Comparison of ENCODE assay signal across 8 cellular contexts in genomic region chr17:1647802-1648581, GRCh38. TPM values are rescaled to one million over a fixed set of nuclear protein-coding genes. Genes with fewer than 3 reads are reported as not detected.
DNase-seq lines count a peak whose midpoint lies in the region; ATAC-seq and TF ChIP-seq lines count a peak whose summit lies in the region.

No MANE protein-coding gene starts in this region.

- ATAC-seq in aorta (ENCODE audit: low FRiP score) (peak; percentile 0), HG03025 (IDR thresholded peaks at IDR 0.05; ENCODE audit: low FRiP score, unreplicated experiment) (no peak)

- intact Hi-C loops in colonic mucosa (cut with DNase I) (loop anchor here (5.0 kb wide), 1 partner anchor 381 kb away; no protein-coding TSS in a partner anchor), aorta (cut with DNase I) (loop anchor here (1.0 kb wide), 2 partner anchors 73 to 75 kb away; no protein-coding TSS in a partner anchor)

- peak overlapping the region; percentile 70 to 78 for H3K9ac ChIP-seq in colonic mucosa (ENCODE audit: low read depth in 2 of 2, low read length in 2 of 2)

- TF ChIP-seq CTCF in GM12864 (IDR thresholded peaks at IDR 0.05; ENCODE audit: low read depth, low read length, missing control alignments) (peak; percentile 12), colonic mucosa (IDR thresholded peaks at IDR 0.05) (no peak)

- H3K9me3 ChIP-seq in colonic mucosa (no peaks in the 10 kb centered on the region), mesodermal cell (ENCODE audit: control insufficient read depth, low read length) (no peaks in the 10 kb centered on the region), aorta (ENCODE audit: control insufficient read depth, low read length) (no peaks in the 10 kb centered on the region)

- WGBS in mesodermal cell (ENCODE audit: insufficient coverage in 2 of 2), 2 experiments: 69 to 72% methylated on average over 25 to 29 of the region's 29 CpGs
- 40 to 45% methylated on average over 29 of the region's 29 CpGs for WGBS in aorta, 2 donors

- H3K27ac ChIP-seq in colonic mucosa (peak overlapping the region; percentile 85), mesodermal cell (ENCODE audit: low read depth, low read length, severe bottlenecking) (peak overlapping the region; percentile 62), aorta (ENCODE audit: low read depth in 1 of 2, low read length in 2 of 2) (peak overlapping the region in 1 of 2 donors; percentile 22)

- H3K4me1 ChIP-seq in colonic mucosa (peaks cover 21% of the 10 kb centered on the region), mesodermal cell (ENCODE audit: control insufficient read depth, insufficient read depth, low read length, poor library complexity, severe bottlenecking) (peaks cover 62% of the 10 kb centered on the region), aorta (ENCODE audit: control insufficient read depth in 1 of 2, insufficient read depth in 2 of 2, low read length in 2 of 2) (no peaks in the 10 kb centered on the region)

- H3K4me3 ChIP-seq in GM12864 (ENCODE audit: low read depth, low read length): peak overlapping the region; percentile 61
- H3K4me3 ChIP-seq in colonic mucosa: peak overlapping the region; percentile 49
- peak overlapping the region; percentile 33 for H3K4me3 ChIP-seq in mesodermal cell (ENCODE audit: extremely low read depth, insufficient read depth, low read length, poor library complexity, severe bottlenecking)
- H3K4me3 ChIP-seq in aorta (ENCODE audit: low read length in 2 of 2): peak overlapping the region in 1 of 2 donors; percentile 30

- H3K36me3 ChIP-seq in colonic mucosa (peaks cover 5% of the 10 kb centered on the region), mesodermal cell (ENCODE audit: control insufficient read depth, insufficient read depth, low read length) (peaks cover 28% of the 10 kb centered on the region), aorta (ENCODE audit: control insufficient read depth in 1 of 2, insufficient read depth in 2 of 2, low read length in 1 of 2) (peaks cover 0 to 11% of the 10 kb centered on the region in 2 donors)

- H3K27me3 ChIP-seq in colonic mucosa (no peaks in the 10 kb centered on the region), aorta (ENCODE audit: control insufficient read depth in 1 of 2, insufficient read depth in 2 of 2, low read length in 1 of 2) (no peaks in the 10 kb centered on the region)

- DNase-seq in GM12864 (ENCODE audit: low read depth) (no peak), MV-4-11 (lab: John Stamatoyannopoulos, UW) (peak; percentile 39), colonic mucosa (no peak), aorta (no peak), NCI-H1105 (lab: John Stamatoyannopoulos, UW) (no peak), NCI-H345 (lab: John Stamatoyannopoulos, UW) (no peak)

RNA-seq across cellular contexts. Expression of gene RILP, which starts 1.7 kb away (rescaled TPM):
- 10 to 100 TPM; 35.7 to 40.4 TPM for total RNA-seq in colonic mucosa
- polyA plus RNA-seq in mesodermal cell (2013, experiment 1 of 2): 10.7 TPM
- polyA plus RNA-seq in mesodermal cell (2013, experiment 2 of 2): 7.9 TPM
- total RNA-seq in aorta: 10 to 100 TPM in 1 of 2 donors, 1 to 10 TPM in 1; 7.0 to 12.0 TPM
- 10 to 100 TPM; 16.4 to 19.4 TPM for polyA plus RNA-seq in aorta

RNA-seq across cellular contexts. Expression of gene SCARF1, which starts 2.5 kb away (rescaled TPM):
- total RNA-seq in colonic mucosa (1 to 10 TPM; 6.3 to 7.7 TPM), aorta (10 to 100 TPM; 13.8 to 31.6 TPM)
- 22.6 TPM for polyA plus RNA-seq in mesodermal cell (2013, experiment 1 of 2)
- polyA plus RNA-seq in mesodermal cell (2013, experiment 2 of 2): 14.6 TPM
- 1 to 10 TPM in 1 of 2 donors, under 1 TPM in 1; 0.63 to 5.4 TPM for polyA plus RNA-seq in aorta

RNA-seq across cellular contexts. Expression of gene SLC43A2, which starts 19.4 kb away (rescaled TPM):
- 10 to 100 TPM; 29.3 to 38.7 TPM for total RNA-seq in colonic mucosa
- polyA plus RNA-seq in mesodermal cell (2013, experiment 1 of 2): 12.5 TPM
- 11.2 TPM for polyA plus RNA-seq in mesodermal cell (2013, experiment 2 of 2)
- total RNA-seq in aorta: 10 to 100 TPM; 11.1 to 25.0 TPM
- 1 to 10 TPM; 2.1 to 8.1 TPM for polyA plus RNA-seq in aorta

RNA-seq across cellular contexts. Expression of gene PRPF8, which starts 36.7 kb away (rescaled TPM):
- total RNA-seq in colonic mucosa (100 to 1,000 TPM; 172 to 292 TPM), aorta (100 to 1,000 TPM; 183 to 235 TPM)
- 225 TPM for polyA plus RNA-seq in mesodermal cell (2013, experiment 1 of 2)
- 184 TPM for polyA plus RNA-seq in mesodermal cell (2013, experiment 2 of 2)
- 10 to 100 TPM; 14.7 to 88.9 TPM for polyA plus RNA-seq in aorta
